22 cellular contexts compared by ENCODE assay signal in the genomic region with DNA sequence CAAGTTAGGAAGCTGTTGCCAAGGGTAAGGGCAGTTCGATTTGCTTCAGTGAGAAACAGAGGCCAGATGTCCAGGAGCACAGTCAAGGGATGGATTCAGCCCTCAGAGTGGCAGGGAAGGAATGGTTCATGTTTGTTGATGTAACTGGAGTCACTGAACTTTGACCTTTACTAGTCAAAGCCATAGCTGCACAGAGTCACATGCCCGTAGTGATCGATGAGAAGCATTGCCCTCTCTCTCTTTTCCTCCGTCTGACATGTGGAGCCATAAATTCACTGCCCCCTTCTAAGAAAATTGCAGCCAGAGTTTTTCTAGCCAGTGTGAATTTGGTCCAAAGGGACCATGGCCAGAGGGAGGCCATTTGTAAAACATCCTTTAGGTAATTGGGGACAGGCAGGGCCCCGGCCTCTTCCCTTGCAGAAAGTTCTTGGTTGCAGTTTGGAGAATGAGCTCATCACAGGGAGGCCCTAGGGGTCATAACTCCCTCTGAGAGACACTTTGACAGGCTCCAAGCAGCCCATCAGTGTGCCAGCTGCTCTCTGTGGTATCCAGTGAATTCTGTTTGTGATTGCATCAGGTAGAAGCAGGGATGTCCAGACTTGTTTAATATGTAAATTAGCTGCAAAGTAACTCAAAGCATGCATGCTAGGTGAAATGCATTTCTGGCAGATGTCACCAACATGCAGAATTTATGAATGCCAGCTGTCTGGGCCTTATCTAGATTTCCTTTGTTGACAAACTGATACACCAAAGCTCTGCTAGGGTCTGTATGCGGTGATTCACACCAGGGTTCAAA.
DNase-seq lines count a peak whose midpoint lies in the region; TF ChIP-seq lines count a peak whose summit lies in the region.
"Had no signal": no experiment of that assay in that cellular context is flagged by ENCODE, and none has a peak within 500 bp of the region (broad histone marks: within the 10 kb centered on the region; RNA-seq: fewer than 3 reads in every experiment).

No MANE protein-coding gene starts in this region.

- no peak overlapping the region for H3K27ac ChIP-seq in mammary epithelial cell (ENCODE audit: insufficient read depth, low read depth, low read length)
- H3K27ac ChIP-seq: brain microvascular endothelial cell, esophagus squamous epithelium, heart left ventricle, HL-60, parathyroid adenoma, spleen, vagina had no signal

- in situ Hi-C loops in mammary epithelial cell (cut with MboI; ENCODE audit: low sequenced_read_pairs in 2 of 2), result no loop called here

- peaks cover 44% of the 10 kb centered on the region for H3K36me3 Mint-ChIP-seq in nephron progenitor cell (ENCODE audit: low read depth)
- H3K36me3 Mint-ChIP-seq: activated naive CD4-positive, alpha-beta T cell treated with anti-CD3 and anti-CD28 coated beads, Interleukin-2, amount 50 U/mL, for 24 hours had no signal

- dilution Hi-C loops in mammary epithelial cell (cut with HindIII; ENCODE audit: low sequenced_read_pairs), result no loop called here

- no peaks in the 10 kb centered on the region for H3K36me3 ChIP-seq in mammary epithelial cell (ENCODE audit: insufficient read depth, low read length)
- H3K36me3 ChIP-seq: brain microvascular endothelial cell, esophagus squamous epithelium, heart left ventricle, spleen, vagina had no signal

- no peak overlapping the region for H3K9ac ChIP-seq in mammary epithelial cell (ENCODE audit: insufficient read depth, low read length)
- H3K9ac ChIP-seq: parathyroid adenoma had no signal

- H3K4me2 ChIP-seq in mammary epithelial cell (ENCODE audit: insufficient read depth, low read depth, low read length), result no peak overlapping the region

- CTCF ChIA-PET in mammary epithelial cell (lab: Charles Lee; ENCODE audit: low non-redundant PET), result no interaction called here

- no peaks in the 10 kb centered on the region for H3K9me3 Mint-ChIP-seq in nephron progenitor cell
- H3K9me3 Mint-ChIP-seq: activated naive CD4-positive, alpha-beta T cell treated with anti-CD3 and anti-CD28 coated beads, Interleukin-2, amount 50 U/mL, for 24 hours; stimulated activated naive CD8-positive, alpha-beta T cell treated with anti-CD3 and anti-CD28 coated beads, Interleukin-15, amount 100 ng/mL, for 72 hours had no signal

- no peak overlapping the region for H3K4me3 ChIP-seq in mammary epithelial cell (replicated peaks in 1 of 3; ENCODE audit: insufficient read depth in 1 of 3, low read depth in 2 of 3, low read length in 3 of 3)
- H3K4me3 ChIP-seq: esophagus squamous epithelium, heart left ventricle, spleen, vagina had no signal

- H3K4me1 Mint-ChIP-seq in nephron progenitor cell, result peaks cover 94% of the 10 kb centered on the region
- H3K4me1 Mint-ChIP-seq: activated naive CD4-positive, alpha-beta T cell treated with anti-CD3 and anti-CD28 coated beads, Interleukin-2, amount 50 U/mL, for 24 hours; stimulated activated naive CD8-positive, alpha-beta T cell treated with anti-CD3 and anti-CD28 coated beads, Interleukin-15, amount 100 ng/mL, for 72 hours had no signal

- no peaks in the 10 kb centered on the region for H3K27me3 Mint-ChIP-seq in nephron progenitor cell (ENCODE audit: low read depth, poor library complexity)
- H3K27me3 Mint-ChIP-seq: stimulated activated naive CD8-positive, alpha-beta T cell treated with anti-CD3 and anti-CD28 coated beads, Interleukin-15, amount 100 ng/mL, for 72 hours had no signal

- TF ChIP-seq CTCF in mammary epithelial cell (conservative IDR thresholded peaks at IDR 0.05 in 1 of 2, IDR thresholded peaks at IDR 0.05 in 1 of 2; ENCODE audit: extremely low read depth in 1 of 2, insufficient read depth in 1 of 2, low read depth in 1 of 2, low read length in 2 of 2) (no peak), nephron progenitor cell (IDR thresholded peaks at IDR 0.05) (no peak)

- H3K9me3 ChIP-seq in mammary epithelial cell (replicated peaks; ENCODE audit: insufficient read depth, low read length), result no peaks in the 10 kb centered on the region
- H3K9me3 ChIP-seq: esophagus squamous epithelium, heart left ventricle, spleen, vagina had no signal

- BruUV-seq in mammary epithelial cell (replicated peaks; lab: Mats Ljungman, UMichigan), result no TSS peak

- H3K4me3 Mint-ChIP-seq in nephron progenitor cell, result no peak overlapping the region
- H3K4me3 Mint-ChIP-seq: activated naive CD4-positive, alpha-beta T cell treated with anti-CD3 and anti-CD28 coated beads, Interleukin-2, amount 50 U/mL, for 24 hours; stimulated activated naive CD8-positive, alpha-beta T cell treated with anti-CD3 and anti-CD28 coated beads, Interleukin-15, amount 100 ng/mL, for 72 hours had no signal

- H3K4me1 ChIP-seq in mammary epithelial cell (ENCODE audit: insufficient read depth, low read length), result peaks cover 34% of the 10 kb centered on the region
- H3K4me1 ChIP-seq: heart left ventricle, parathyroid adenoma, spleen had no signal

- DNase-seq in DMS153 treated with DMSO at 0.1 percent for 48 hours (lab: John Stamatoyannopoulos, UW; ENCODE audit: unreplicated experiment), result peak; percentile 35
- DNase-seq in NCI-H2171 (lab: John Stamatoyannopoulos, UW), result peak; percentile 44
- peak; percentile 64 for DNase-seq in mammary epithelial cell
- peak; percentile 43 for DNase-seq in nephron progenitor cell
- no peak for DNase-seq in COLO829 (ENCODE audit: low spot score)
- no peak for DNase-seq in ecto neural progenitor cell (ENCODE audit: low spot score)
- no peak for DNase-seq in NCI-H82 (lab: John Stamatoyannopoulos, UW)
- DNase-seq in iPS-NIHi11 (ENCODE audit: low spot score), result no peak
- DNase-seq: activated CD4-positive, alpha-beta T cell treated with anti-CD3 and anti-CD28 coated beads for 4 hours; activated CD8-positive, alpha-beta memory T cell treated with anti-CD3 and anti-CD28 coated beads, Interleukin-2, amount 50 U/mL, for 4 hours; brain microvascular endothelial cell; esophagus squamous epithelium; heart left ventricle; KBM-7; kidney glomerular epithelial cell; NCI-H1092; spleen; stimulated activated naive CD8-positive, alpha-beta T cell treated with anti-CD3 and anti-CD28 coated beads, Interleukin-15, amount 100 ng/mL, for 72 hours had no signal

- no peak overlapping the region for H2AFZ ChIP-seq in mammary epithelial cell (ENCODE audit: low read depth, low read length)
- H2AFZ ChIP-seq: parathyroid adenoma had no signal

- peak overlapping the region; percentile 92 for H3K27ac Mint-ChIP-seq in nephron progenitor cell
- H3K27ac Mint-ChIP-seq: activated naive CD4-positive, alpha-beta T cell treated with anti-CD3 and anti-CD28 coated beads, Interleukin-2, amount 50 U/mL, for 24 hours had no signal

- intact Hi-C loops in mammary epithelial cell (cut with micrococcal nuclease), result no loop called here

- H3K79me2 ChIP-seq in mammary epithelial cell (ENCODE audit: insufficient read depth, low read length), result no peaks in the 10 kb centered on the region
- H3K79me2 ChIP-seq: parathyroid adenoma had no signal

- H3K27me3 ChIP-seq in mammary epithelial cell (ENCODE audit: insufficient read depth, low read length), result no peaks in the 10 kb centered on the region
- H3K27me3 ChIP-seq: brain microvascular endothelial cell, esophagus squamous epithelium, heart left ventricle, spleen, vagina had no signal

- 73% methylated on average over 6 of the region's 6 CpGs for WGBS in mammary epithelial cell (ENCODE audit: low coverage, missing lambda C conversion rate)

- H4K20me1 ChIP-seq in mammary epithelial cell (ENCODE audit: insufficient read depth, low read length), result no peaks in the 10 kb centered on the region

Comparison
In these comparisons a context has a peak if more than half of its experiments do, and no peak if none do; other contexts are left out.
1. DNase-seq: peak in DMS153 treated with DMSO at 0.1 percent for 48 hours (single experiment), NCI-H2171 (single experiment), mammary epithelial cell (single experiment) and nephron progenitor cell (single experiment); none in COLO829 (single experiment), ecto neural progenitor cell (single experiment), NCI-H82 (single experiment) and iPS-NIHi11 (single experiment).